ENCODE assay signal across 9 cellular contexts in genomic region chr16:14562691-14563491, GRCh38.
DNase-seq lines count a peak whose midpoint lies in the region; ATAC-seq and TF ChIP-seq lines count a peak whose summit lies in the region.
"Had no signal": no experiment of that assay in that cellular context is flagged by ENCODE, and none has a peak within 500 bp of the region (broad histone marks: within the 10 kb centered on the region; RNA-seq: fewer than 3 reads in every experiment).

No MANE protein-coding gene starts in this region.

- POLR2A ChIA-PET in A673 (lab: Charles Lee; ENCODE audit: low non-redundant PET) = interaction anchor here (0.5 kb wide), 1 partner anchor 14 kb away, joined by 3 read pairs; no protein-coding TSS in a partner anchor

- H3K27ac ChIP-seq in A673 (ENCODE audit: low read depth, low read length, poor library complexity, severe bottlenecking) (no peak overlapping the region), HUES48 (ENCODE audit: low read depth, low read length) (peak overlapping the region; percentile 28)
- H3K27ac ChIP-seq: coronary artery had no signal

- H3K9me3 ChIP-seq in A673 (ENCODE audit: low read depth, low read length, poor library complexity, severe bottlenecking) (no peaks in the 10 kb centered on the region), HUES48 (ENCODE audit: control insufficient read depth, insufficient read depth, low read length) (no peaks in the 10 kb centered on the region), adipocyte (ENCODE audit: control insufficient read depth, low read length) (no peaks in the 10 kb centered on the region)

- H3K4me1 ChIP-seq in A673 (ENCODE audit: insufficient read depth, low read length, poor library complexity, severe bottlenecking) = peaks cover 21% of the 10 kb centered on the region
- peaks cover 12% of the 10 kb centered on the region for H3K4me1 ChIP-seq in HUES48 (ENCODE audit: control insufficient read depth, insufficient read depth, low read length)
- peaks cover 50% of the 10 kb centered on the region for H3K4me1 ChIP-seq in adipocyte (ENCODE audit: control insufficient read depth, insufficient read depth, low read length)

- H3K36me3 ChIP-seq in A673 (ENCODE audit: insufficient read depth, low read length, poor library complexity, severe bottlenecking) = peaks cover under 1% of the 10 kb centered on the region
- peaks cover 6% of the 10 kb centered on the region for H3K36me3 ChIP-seq in HUES48 (ENCODE audit: control insufficient read depth, insufficient read depth, low read length)
- peaks cover 7% of the 10 kb centered on the region for H3K36me3 ChIP-seq in adipocyte (ENCODE audit: control insufficient read depth, insufficient read depth, low read length, severe bottlenecking)

- H3K9ac ChIP-seq in HUES48 (ENCODE audit: low read depth, low read length) = no peak overlapping the region
- H3K9ac ChIP-seq in adipocyte (ENCODE audit: low read length) = peak overlapping the region; percentile 0

- H3K27me3 ChIP-seq in A673 (replicated peaks; ENCODE audit: insufficient read depth, low read depth, low read length, poor library complexity) (no peaks in the 10 kb centered on the region), HUES48 (ENCODE audit: control insufficient read depth, insufficient read depth, low read length) (no peaks in the 10 kb centered on the region), adipocyte (replicated peaks; ENCODE audit: control insufficient read depth, insufficient read depth, low read length) (no peaks in the 10 kb centered on the region)

- BruUV-seq in A673 (replicated peaks; lab: Mats Ljungman, UMichigan) = no TSS peak

- TF ChIP-seq CTCF in A673 (conservative IDR thresholded peaks at IDR 0.05; ENCODE audit: low read depth, low read length) = no peak

- CTCF ChIA-PET in A673 (lab: Charles Lee) = interaction anchor here (0.6 kb wide), 1 partner anchor 237 kb away, joined by 3 read pairs; no protein-coding TSS in a partner anchor

- intact Hi-C loops in A673 (cut with micrococcal nuclease; ENCODE audit: unreplicated experiment) = no loop called here

- ATAC-seq in HG02870 (IDR thresholded peaks at IDR 0.05; ENCODE audit: unreplicated experiment) = no peak

- no peak overlapping the region for H3K4me3 ChIP-seq in A673 (ENCODE audit: low read depth, low read length, poor library complexity, severe bottlenecking)
- no peak overlapping the region for H3K4me3 ChIP-seq in HUES48 (ENCODE audit: low read depth, low read length)
- H3K4me3 ChIP-seq in adipocyte (ENCODE audit: low read length) = no peak overlapping the region
- H3K4me3 ChIP-seq: coronary artery had no signal

- DNase-seq in A673 (ENCODE audit: low spot score) (peak; percentile 15), adipocyte (ENCODE audit: low read depth) (no peak), iris pigment epithelial cell (ENCODE audit: low read depth) (peak; percentile 65), mesenteric fat pad (ENCODE audit: low spot score) (no peak), Kasumi-1 (lab: John Stamatoyannopoulos, UW) (no peak), GF-D8 (lab: John Stamatoyannopoulos, UW) (no peak)

Comparison
In these comparisons a context has a peak if more than half of its experiments do, and no peak if none do; other contexts are left out.
1. DNase-seq: peak in A673 (single experiment) and iris pigment epithelial cell (single experiment); none in adipocyte (single experiment), mesenteric fat pad (single experiment), Kasumi-1 (0 of 2) and GF-D8 (single experiment).